ENCODE assay signal across 10 cellular contexts in genomic region chr10:31383810-31384588, GRCh38.
DNase-seq lines count a peak whose midpoint lies in the region; ATAC-seq and TF ChIP-seq lines count a peak whose summit lies in the region.
"Had no signal": no experiment of that assay in that cellular context is flagged by ENCODE, and none has a peak within 500 bp of the region (broad histone marks: within the 10 kb centered on the region; RNA-seq: fewer than 3 reads in every experiment).

No MANE protein-coding gene starts in this region.

- no peaks in the 10 kb centered on the region for H3K27me3 ChIP-seq in upper lobe of left lung

- peak; percentile 97 for ATAC-seq in GM18499 (IDR thresholded peaks at IDR 0.05; ENCODE audit: insufficient read depth, unreplicated experiment)
- peak; percentile 97 for ATAC-seq in GM19452 (IDR thresholded peaks at IDR 0.05; ENCODE audit: unreplicated experiment)
- peak; percentile 98 for ATAC-seq in HG02973 (IDR thresholded peaks at IDR 0.05; ENCODE audit: unreplicated experiment)
- ATAC-seq in upper lobe of left lung (ENCODE audit: low FRiP score in 2 of 2) = no peak
- ATAC-seq in effector memory CD8-positive, alpha-beta T cell (replicated peaks) = no peak

- H3K4me1 ChIP-seq in OCI-LY7 (ENCODE audit: insufficient read depth, low read length, poor library complexity, severe bottlenecking) (peaks cover 13% of the 10 kb centered on the region), upper lobe of left lung (no peaks in the 10 kb centered on the region)

- TF ChIP-seq CTCF in OCI-LY7 (conservative IDR thresholded peaks at IDR 0.05; ENCODE audit: low read length) (no peak), upper lobe of left lung (IDR thresholded peaks at IDR 0.05) (no peak)

- H3K4me3 ChIP-seq in OCI-LY7 (ENCODE audit: low read depth, low read length, poor library complexity, severe bottlenecking) (no peak overlapping the region), upper lobe of left lung (no peak overlapping the region)

- no peak overlapping the region for H3K27ac ChIP-seq in OCI-LY7 (ENCODE audit: low read depth, low read length, poor library complexity, severe bottlenecking)
- no peak overlapping the region for H3K27ac ChIP-seq in upper lobe of left lung

- H3K36me3 Mint-ChIP-seq in effector memory CD8-positive, alpha-beta T cell (ENCODE audit: insufficient read depth) = peaks cover 12% of the 10 kb centered on the region

- H3K9me3 ChIP-seq in OCI-LY7 (ENCODE audit: low read length) (no peaks in the 10 kb centered on the region), upper lobe of left lung (no peaks in the 10 kb centered on the region)

- no peaks in the 10 kb centered on the region for H3K9me2 ChIP-seq in OCI-LY7 (ENCODE audit: insufficient read depth, low read length)

- BruUV-seq in OCI-LY7 (replicated peaks; lab: Mats Ljungman, UMichigan) = no TSS peak

- H3K27ac Mint-ChIP-seq in effector memory CD8-positive, alpha-beta T cell = peak overlapping the region in 1 of 2 donors; percentile 23

- peak overlapping the region; percentile 26; the same call in 1 of the 2 replicates for H3K4me2 ChIP-seq in OCI-LY7 (ENCODE audit: low read length)

- peaks cover 4 to 10% of the 10 kb centered on the region in 2 donors for H3K4me1 Mint-ChIP-seq in effector memory CD8-positive, alpha-beta T cell (ENCODE audit: low read depth in 2 of 2)

- WGBS in upper lobe of left lung, 2 donors = 95 to 98% methylated on average over 8 of the region's 8 CpGs

- H3K36me3 ChIP-seq in OCI-LY7 (ENCODE audit: insufficient read depth, low read length) = peaks cover 23% of the 10 kb centered on the region
- H3K36me3 ChIP-seq in upper lobe of left lung = peaks cover 0 to 9% (median 0%) of the 10 kb centered on the region in 4 donors

- no peaks in the 10 kb centered on the region for H3K9me3 Mint-ChIP-seq in effector memory CD8-positive, alpha-beta T cell

- CTCF ChIA-PET in OCI-LY7 (lab: Charles Lee; ENCODE audit: unreplicated experiment) = no interaction called here

- intact Hi-C loops in OCI-LY7 (cut with micrococcal nuclease; ENCODE audit: unreplicated experiment) = no loop called here

- DNase-seq in OCI-LY7 (ENCODE audit: low spot score) = no peak
- DNase-seq in NCI-H146 treated with DMSO at 0.1 percent for 48 hours (lab: John Stamatoyannopoulos, UW; ENCODE audit: unreplicated experiment) = no peak
- DNase-seq in upper lobe of left lung = no peak
- no peak for DNase-seq in SHP77 treated with DMSO at 0.1 percent for 48 hours (lab: John Stamatoyannopoulos, UW)
- no peak for DNase-seq in effector memory CD8-positive, alpha-beta T cell
- DNase-seq: NCI-H446, T-helper 1 cell had no signal

- TF ChIP-seq POLR2A in upper lobe of left lung (IDR thresholded peaks at IDR 0.05) = no peak

- peaks cover 64% of the 10 kb centered on the region; the same call in 1 of the 2 replicates for H3K79me2 ChIP-seq in OCI-LY7 (ENCODE audit: insufficient read depth, low read depth, low read length)

- H3K4me3 Mint-ChIP-seq in effector memory CD8-positive, alpha-beta T cell = no peak overlapping the region

- peaks cover 9% of the 10 kb centered on the region; the same call in 1 of the 2 replicates for H4K20me1 ChIP-seq in OCI-LY7 (ENCODE audit: insufficient read depth, low read length)

- POLR2A ChIA-PET in OCI-LY7 (lab: Charles Lee) = interaction anchor here (0.9 to 1.0 kb wide), 2 partner anchors 12 to 16 kb away, joined by 3 to 4 read pairs; no protein-coding TSS in a partner anchor

- TF ChIP-seq EP300 in upper lobe of left lung (IDR thresholded peaks at IDR 0.05) = no peak

- H2AFZ ChIP-seq in OCI-LY7 (ENCODE audit: low read length) = no peak overlapping the region

- H3K27me3 Mint-ChIP-seq in effector memory CD8-positive, alpha-beta T cell = no peaks in the 10 kb centered on the region

Comparison
In these comparisons a context has a peak if more than half of its experiments do, and no peak if none do; other contexts are left out.
1. ATAC-seq: peak in GM18499 (single experiment), GM19452 (single experiment) and HG02973 (single experiment); none in upper lobe of left lung (0 of 2) and effector memory CD8-positive, alpha-beta T cell (single experiment).